In genomic region chr19:12983091-12983490, GRCh38 we compare ENCODE assay signal across 7 cellular contexts. TPM values are rescaled to one million over a fixed set of nuclear protein-coding genes. Genes with fewer than 3 reads are reported as not detected.
A peak's percentile ranks its signal among the peaks of the same experiment; 100 is the strongest.
DNase-seq lines count a peak whose midpoint lies in the region; ATAC-seq and TF ChIP-seq lines count a peak whose summit lies in the region.
"Had no signal": no experiment of that assay in that cellular context is flagged by ENCODE, and none has a peak within 500 bp of the region (broad histone marks: within the 10 kb centered on the region; RNA-seq: fewer than 3 reads in every experiment).

No MANE protein-coding gene starts in this region.

- no peak overlapping the region for H3K27ac ChIP-seq in HUES48 (ENCODE audit: low read depth, low read length)
- peak overlapping the region; percentile 50 for H3K27ac ChIP-seq in mammary epithelial cell (ENCODE audit: insufficient read depth, low read depth, low read length)

- 76% methylated on average over 4 of the region's 10 CpGs for WGBS in mammary epithelial cell (ENCODE audit: low coverage, missing lambda C conversion rate)

- H3K4me1 ChIP-seq in HUES48 (ENCODE audit: control insufficient read depth, insufficient read depth, low read length) (no peaks in the 10 kb centered on the region; the same call in 1 of the 2 replicates), mammary epithelial cell (ENCODE audit: insufficient read depth, low read length) (peaks cover 5% of the 10 kb centered on the region)

- CTCF ChIA-PET in mammary epithelial cell (lab: Charles Lee; ENCODE audit: low non-redundant PET): interaction anchor here (0.7 to 1.0 kb wide), 2 partner anchors 73 to 78 kb away, joined by 3 to 6 read pairs; no protein-coding TSS in a partner anchor

- H3K4me3 ChIP-seq in HUES48 (ENCODE audit: low read depth, low read length): peak overlapping the region; percentile 53
- peak overlapping the region in 1 of 3 experiments; percentile 34 for H3K4me3 ChIP-seq in mammary epithelial cell (replicated peaks in 1 of 3; ENCODE audit: insufficient read depth in 1 of 3, low read depth in 2 of 3, low read length in 3 of 3)
- peak overlapping the region; percentile 35 for H3K4me3 ChIP-seq in retinal pigment epithelial cell (ENCODE audit: low read length)

- H4K20me1 ChIP-seq in mammary epithelial cell (ENCODE audit: insufficient read depth, low read length): no peaks in the 10 kb centered on the region

- intact Hi-C loops in mammary epithelial cell (cut with micrococcal nuclease): loop anchor here (1.0 kb wide), 3 partner anchors 47 to 110 kb away; no protein-coding TSS in a partner anchor

- H3K9ac ChIP-seq in HUES48 (ENCODE audit: low read depth, low read length): no peak overlapping the region
- H3K9ac ChIP-seq in mammary epithelial cell (ENCODE audit: insufficient read depth, low read length): peak overlapping the region; percentile 57

- dilution Hi-C loops in mammary epithelial cell (cut with HindIII; ENCODE audit: low sequenced_read_pairs): no loop called here

- H3K9me3 ChIP-seq in HUES48 (ENCODE audit: control insufficient read depth, insufficient read depth, low read length) (no peaks in the 10 kb centered on the region), mammary epithelial cell (replicated peaks; ENCODE audit: insufficient read depth, low read length) (no peaks in the 10 kb centered on the region)

- no peaks in the 10 kb centered on the region for H3K36me3 ChIP-seq in HUES48 (ENCODE audit: control insufficient read depth, insufficient read depth, low read length)
- H3K36me3 ChIP-seq in mammary epithelial cell (ENCODE audit: insufficient read depth, low read length): no peaks in the 10 kb centered on the region

- no TSS peak for BruUV-seq in mammary epithelial cell (replicated peaks; lab: Mats Ljungman, UMichigan)

- no peak for ATAC-seq in GM21786 (IDR thresholded peaks at IDR 0.05; ENCODE audit: unreplicated experiment)

- no peaks in the 10 kb centered on the region for H3K79me2 ChIP-seq in mammary epithelial cell (ENCODE audit: insufficient read depth, low read length)

- H3K27me3 ChIP-seq in HUES48 (ENCODE audit: control insufficient read depth, insufficient read depth, low read length) (peaks cover 51% of the 10 kb centered on the region), mammary epithelial cell (ENCODE audit: insufficient read depth, low read length) (no peaks in the 10 kb centered on the region)

- H2AFZ ChIP-seq in mammary epithelial cell (ENCODE audit: low read depth, low read length): peak overlapping the region; percentile 56

- no peak for TF ChIP-seq CTCF in mammary epithelial cell (conservative IDR thresholded peaks at IDR 0.05 in 1 of 2, IDR thresholded peaks at IDR 0.05 in 1 of 2; ENCODE audit: extremely low read depth in 1 of 2, insufficient read depth in 1 of 2, low read depth in 1 of 2, low read length in 2 of 2)
- no peak for TF ChIP-seq CTCF in retinal pigment epithelial cell (conservative IDR thresholded peaks at IDR 0.05; ENCODE audit: low read depth, low read length)

- DNase-seq in mammary epithelial cell: no peak
- no peak for DNase-seq in retinal pigment epithelial cell (ENCODE audit: low read depth)
- DNase-seq in NCI-H2081 (lab: John Stamatoyannopoulos, UW): no peak
- no peak for DNase-seq in GOT3 (lab: John Stamatoyannopoulos, UW)

- in situ Hi-C loops in mammary epithelial cell (cut with MboI; ENCODE audit: low sequenced_read_pairs in 2 of 2): loop anchor here (10.0 to 25.0 kb wide), 2 partner anchors 82 to 604 kb away; no protein-coding TSS in a partner anchor

- H3K4me2 ChIP-seq in mammary epithelial cell (ENCODE audit: insufficient read depth, low read depth, low read length): peak overlapping the region; percentile 65

RNA-seq across cellular contexts. Expression of gene NFIX, which starts 12.2 kb away (rescaled TPM):
- total RNA-seq in mammary epithelial cell: 10 to 100 TPM; 43.2 to 76.1 TPM
- 24.5 TPM for polyA plus RNA-seq in mammary epithelial cell
- polyA minus RNA-seq in mammary epithelial cell: 215 TPM

RNA-seq across cellular contexts. Expression of gene DAND5, which starts 13.7 kb away (rescaled TPM):
- total RNA-seq in mammary epithelial cell: under 1 TPM; under 0.01 to 0.28 TPM
- polyA plus RNA-seq in mammary epithelial cell: 0.07 TPM
- polyA minus RNA-seq in mammary epithelial cell: not detected
- total RNA-seq: mononuclear cell had no signal

RNA-seq across cellular contexts. Expression of gene GADD45GIP1, which starts 26.1 kb away (rescaled TPM):
- 10 to 100 TPM; 11.5 to 34.5 TPM for total RNA-seq in mammary epithelial cell
- polyA plus RNA-seq in mammary epithelial cell: 35.6 TPM
- 13.5 TPM for polyA minus RNA-seq in mammary epithelial cell

RNA-seq across cellular contexts. Expression of gene RAD23A, which starts 37.4 kb away (rescaled TPM):
- total RNA-seq in mammary epithelial cell: 100 to 1,000 TPM; 101 to 123 TPM
- 95.0 TPM for polyA plus RNA-seq in mammary epithelial cell
- polyA minus RNA-seq in mammary epithelial cell: 148 TPM

RNA-seq across cellular contexts. Expression of gene CALR, which starts 44.7 kb away (rescaled TPM):
- 1,000 to 10,000 TPM; 1,117 to 1,135 TPM for total RNA-seq in mammary epithelial cell
- 1,343 TPM for polyA plus RNA-seq in mammary epithelial cell
- 1,452 TPM for polyA minus RNA-seq in mammary epithelial cell
